ENCODE assay signal across 1 cellular context in genomic region chr7:101363734-101364374, GRCh38.
TF ChIP-seq lines count a peak whose summit lies in the region.

No MANE protein-coding gene starts in this region.

TF ChIP-seq in HepG2, 621 proteins besides CTCF, POLR2A, EP300 and RAD21 (continued from another document and continues in another):
- TF ChIP-seq MTA1 (CRISPR knock-in tag; IDR thresholded peaks at IDR 0.05; ENCODE audit: borderline replicate concordance) (peak; percentile 34; the same call in 1 of the 2 replicates), TOPORS (CRISPR knock-in tag; IDR thresholded peaks at IDR 0.05) (no peak), SMC3 (IDR thresholded peaks at IDR 0.05; ENCODE audit: low read length) (peak; percentile 49; the same call in 1 of the 2 replicates), ZSCAN9 (CRISPR knock-in tag; IDR thresholded peaks at IDR 0.05; ENCODE audit: borderline replicate concordance) (no peak), CEBPB (IDR thresholded peaks at IDR 0.05; ENCODE audit: borderline replicate concordance, low read depth, low read length) (no peak), RNF219 (CRISPR knock-in tag; IDR thresholded peaks at IDR 0.05) (no peak), ZFP36L1 (CRISPR knock-in tag; IDR thresholded peaks at IDR 0.05) (no peak), ZNF558 (CRISPR knock-in tag; IDR thresholded peaks at IDR 0.05; ENCODE audit: borderline replicate concordance) (no peak), ZNF672 (CRISPR knock-in tag; IDR thresholded peaks at IDR 0.05) (no peak), TCF7L2 (IDR thresholded peaks at IDR 0.05; ENCODE audit: low read depth, low read length) (no peak), BHLHE40 (IDR thresholded peaks at IDR 0.05; ENCODE audit: low read length) (peak; percentile 7; the same call in 1 of the 2 replicates), SSRP1 (CRISPR knock-in tag; IDR thresholded peaks at IDR 0.05) (no peak), SAP130 (CRISPR knock-in tag; IDR thresholded peaks at IDR 0.05; ENCODE audit: low read depth) (peak; percentile 25; the same call in 1 of the 2 replicates), ZNF543 (CRISPR knock-in tag; IDR thresholded peaks at IDR 0.05) (no peak), SALL1 (CRISPR knock-in tag; IDR thresholded peaks at IDR 0.05) (peak; percentile 48; the same call in 1 of the 2 replicates), PCBP2 (optimal IDR thresholded peaks at IDR 0.05; ENCODE audit: low read depth, low read length, poor library complexity, severe bottlenecking) (no peak), MAFG (CRISPR knock-in tag; IDR thresholded peaks at IDR 0.05) (no peak), ZUFSP (CRISPR knock-in tag; IDR thresholded peaks at IDR 0.05; ENCODE audit: borderline replicate concordance) (no peak), ZBTB34 (CRISPR knock-in tag; IDR thresholded peaks at IDR 0.05) (peak; percentile 52; the same call in 1 of the 2 replicates), ZNF33B (CRISPR knock-in tag; IDR thresholded peaks at IDR 0.05) (no peak), ZNF616 (CRISPR knock-in tag; IDR thresholded peaks at IDR 0.05; ENCODE audit: low read depth) (no peak), IRF1 (CRISPR knock-in tag; IDR thresholded peaks at IDR 0.05; ENCODE audit: low read depth) (no peak), ZSCAN5A (CRISPR knock-in tag; IDR thresholded peaks at IDR 0.05; ENCODE audit: borderline replicate concordance) (no peak), ZNF839 (CRISPR knock-in tag; IDR thresholded peaks at IDR 0.05; ENCODE audit: borderline replicate concordance) (0 out of 2 replicates have a peak, but pooled peaks have one; percentile 67), DRAP1 (CRISPR knock-in tag; IDR thresholded peaks at IDR 0.05) (no peak), CERS6 (CRISPR knock-in tag; IDR thresholded peaks at IDR 0.05) (no peak)
- TF ChIP-seq, protein P1, sequence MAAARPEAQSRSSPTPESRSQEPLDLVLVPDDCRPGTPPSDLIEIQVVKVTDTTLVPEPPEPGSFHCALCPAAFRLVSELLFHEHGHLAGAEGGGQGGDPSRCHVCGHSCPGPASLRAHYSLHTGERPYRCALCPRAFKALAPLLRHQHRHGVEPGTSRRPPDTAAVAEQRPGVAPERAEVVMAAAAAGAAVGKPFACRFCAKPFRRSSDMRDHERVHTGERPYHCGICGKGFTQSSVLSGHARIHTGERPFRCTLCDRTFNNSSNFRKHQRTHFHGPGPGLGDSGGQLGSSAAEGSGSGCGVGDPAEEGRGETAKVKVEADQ (CRISPR knock-in tag; IDR thresholded peaks at IDR 0.05; ENCODE audit: borderline replicate concordance), result no peak
- TF ChIP-seq, protein P2, sequence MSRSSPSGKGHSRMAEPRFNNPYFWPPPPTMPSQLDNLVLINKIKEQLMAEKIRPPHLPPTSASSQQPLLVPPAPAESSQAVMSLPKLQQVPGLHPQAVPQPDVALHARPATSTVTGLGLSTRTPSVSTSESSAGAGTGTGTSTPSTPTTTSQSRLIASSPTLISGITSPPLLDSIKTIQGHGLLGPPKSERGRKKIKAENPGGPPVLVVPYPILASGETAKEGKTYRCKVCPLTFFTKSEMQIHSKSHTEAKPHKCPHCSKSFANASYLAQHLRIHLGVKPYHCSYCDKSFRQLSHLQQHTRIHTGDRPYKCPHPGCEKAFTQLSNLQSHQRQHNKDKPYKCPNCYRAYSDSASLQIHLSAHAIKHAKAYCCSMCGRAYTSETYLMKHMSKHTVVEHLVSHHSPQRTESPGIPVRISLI (CRISPR knock-in tag; IDR thresholded peaks at IDR 0.05; ENCODE audit: borderline replicate concordance), result no peak; the same call in 1 of the 2 replicates
- TF ChIP-seq, protein P3, sequence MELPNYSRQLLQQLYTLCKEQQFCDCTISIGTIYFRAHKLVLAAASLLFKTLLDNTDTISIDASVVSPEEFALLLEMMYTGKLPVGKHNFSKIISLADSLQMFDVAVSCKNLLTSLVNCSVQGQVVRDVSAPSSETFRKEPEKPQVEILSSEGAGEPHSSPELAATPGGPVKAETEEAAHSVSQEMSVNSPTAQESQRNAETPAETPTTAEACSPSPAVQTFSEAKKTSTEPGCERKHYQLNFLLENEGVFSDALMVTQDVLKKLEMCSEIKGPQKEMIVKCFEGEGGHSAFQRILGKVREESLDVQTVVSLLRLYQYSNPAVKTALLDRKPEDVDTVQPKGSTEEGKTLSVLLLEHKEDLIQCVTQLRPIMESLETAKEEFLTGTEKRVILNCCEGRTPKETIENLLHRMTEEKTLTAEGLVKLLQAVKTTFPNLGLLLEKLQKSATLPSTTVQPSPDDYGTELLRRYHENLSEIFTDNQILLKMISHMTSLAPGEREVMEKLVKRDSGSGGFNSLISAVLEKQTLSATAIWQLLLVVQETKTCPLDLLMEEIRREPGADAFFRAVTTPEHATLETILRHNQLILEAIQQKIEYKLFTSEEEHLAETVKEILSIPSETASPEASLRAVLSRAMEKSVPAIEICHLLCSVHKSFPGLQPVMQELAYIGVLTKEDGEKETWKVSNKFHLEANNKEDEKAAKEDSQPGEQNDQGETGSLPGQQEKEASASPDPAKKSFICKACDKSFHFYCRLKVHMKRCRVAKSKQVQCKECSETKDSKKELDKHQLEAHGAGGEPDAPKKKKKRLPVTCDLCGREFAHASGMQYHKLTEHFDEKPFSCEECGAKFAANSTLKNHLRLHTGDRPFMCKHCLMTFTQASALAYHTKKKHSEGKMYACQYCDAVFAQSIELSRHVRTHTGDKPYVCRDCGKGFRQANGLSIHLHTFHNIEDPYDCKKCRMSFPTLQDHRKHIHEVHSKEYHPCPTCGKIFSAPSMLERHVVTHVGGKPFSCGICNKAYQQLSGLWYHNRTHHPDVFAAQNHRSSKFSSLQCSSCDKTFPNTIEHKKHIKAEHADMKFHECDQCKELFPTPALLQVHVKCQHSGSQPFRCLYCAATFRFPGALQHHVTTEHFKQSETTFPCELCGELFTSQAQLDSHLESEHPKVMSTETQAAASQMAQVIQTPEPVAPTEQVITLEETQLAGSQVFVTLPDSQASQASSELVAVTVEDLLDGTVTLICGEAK (IDR thresholded peaks at IDR 0.05), result no peak
- TF ChIP-seq, protein P3 (CRISPR knock-in tag; IDR thresholded peaks at IDR 0.05), result no peak
